8 cellular contexts compared by ENCODE assay signal in the genomic region with DNA sequence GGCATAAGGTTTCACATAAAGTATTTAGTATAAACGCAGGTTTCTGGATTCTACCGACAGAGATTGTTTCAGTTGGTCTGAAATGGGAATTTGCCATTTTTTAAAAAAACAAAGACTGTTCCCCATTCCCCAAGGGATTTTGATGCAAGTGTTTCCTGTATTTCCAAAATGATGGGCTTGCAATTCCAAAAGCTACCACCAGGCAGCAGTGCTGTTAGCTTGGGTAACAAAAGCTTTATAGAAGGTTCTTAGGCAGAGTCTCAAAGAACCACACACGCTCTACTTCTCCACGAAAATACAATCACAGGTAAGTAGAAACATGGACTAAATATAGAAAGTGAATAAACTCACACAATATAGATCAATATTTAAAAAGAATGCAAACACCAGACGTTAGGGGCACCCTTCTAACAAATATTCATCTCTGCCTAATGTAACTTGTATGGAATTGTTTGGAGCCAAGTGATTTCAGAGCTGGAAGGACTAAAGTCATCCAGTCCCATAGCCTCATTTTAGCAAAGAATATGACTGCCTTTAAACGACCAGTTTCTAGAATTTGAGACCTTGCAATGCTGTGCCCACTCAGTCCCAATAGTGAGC.
DNase-seq lines count a peak whose midpoint lies in the region; ATAC-seq and TF ChIP-seq lines count a peak whose summit lies in the region.

No MANE protein-coding gene starts in this region.

- ATAC-seq in GM19455 (IDR thresholded peaks at IDR 0.05; ENCODE audit: unreplicated experiment): no peak
- no peak for ATAC-seq in HG03469 (IDR thresholded peaks at IDR 0.05; ENCODE audit: unreplicated experiment)
- ATAC-seq in GM18520 (IDR thresholded peaks at IDR 0.05; ENCODE audit: unreplicated experiment): no peak

- H3K4me3 ChIP-seq in AG09309 (ENCODE audit: control insufficient read depth, low read depth, low read length) (no peak overlapping the region), GM12864 (ENCODE audit: low read depth, low read length) (no peak overlapping the region)

- TF ChIP-seq CTCF in AG09309 (IDR thresholded peaks at IDR 0.05; ENCODE audit: control insufficient read depth, insufficient read depth, low read depth, low read length, missing control alignments) (peak; percentile 89), GM12864 (IDR thresholded peaks at IDR 0.05; ENCODE audit: low read depth, low read length, missing control alignments) (peak; percentile 92)

- DNase-seq in AG09309 (ENCODE audit: low read depth): peak; percentile 24
- peak; percentile 8 for DNase-seq in GM12864 (ENCODE audit: low read depth)
- DNase-seq in NCI-H345 treated with DMSO at 0.1 percent for 48 hours (lab: John Stamatoyannopoulos, UW; ENCODE audit: unreplicated experiment): peak; percentile 58
- DNase-seq in astrocyte of the hippocampus (ENCODE audit: low read depth, low spot score): peak; percentile 73
- DNase-seq in kidney glomerular epithelial cell (lab: John Stamatoyannopoulos, UW): peak; percentile 41

Comparison
In these comparisons a context has a peak if more than half of its experiments do, and no peak if none do; other contexts are left out.
1. DNase-seq: peak in every context shown above with its lines; median percentile 73 in astrocyte of the hippocampus; 58 in NCI-H345 treated with DMSO at 0.1 percent for 48 hours; 41 in kidney glomerular epithelial cell; 24 in AG09309; 8 in GM12864.